In genomic region chr3:138835846-138836245, GRCh38 we compare ENCODE assay signal across 8 cellular contexts. TPM values are rescaled to one million over a fixed set of nuclear protein-coding genes. Genes with fewer than 3 reads are reported as not detected.
DNase-seq lines count a peak whose midpoint lies in the region; ATAC-seq, FAIRE-seq and TF ChIP-seq lines count a peak whose summit lies in the region.
"Not testable (repeated sequence)": the region's sequence is repeated elsewhere in the genome, so short reads cannot be mapped to it uniquely, and the experiment has no call there.

No MANE protein-coding gene starts in this region.

- not testable (repeated sequence) for FAIRE-seq in K562 (lab: Jason Lieb, UNC); pancreas (lab: Jason Lieb, UNC)

- not testable (repeated sequence) for H4K5ac ChIP-seq in mesendoderm (ENCODE audit: low read length)

- H4K8ac ChIP-seq in mesendoderm (ENCODE audit: low read depth, low read length), result not testable (repeated sequence)

- in situ Hi-C loops in K562 (cut with MboI), result not testable (repeated sequence)

- not testable (repeated sequence) for H3K9me3 ChIP-seq in HUES64 (ENCODE audit: insufficient read depth, low read depth, low read length); K562 (replicated peaks; ENCODE audit: control insufficient read depth, insufficient read depth, low read depth, low read length); esophagus squamous epithelium; pancreas; subcutaneous abdominal adipose tissue (ENCODE audit: control insufficient read depth in 5 of 5, low read length in 5 of 5)

- H2AFZ ChIP-seq in K562 (ENCODE audit: low read depth, low read length), result peak overlapping the region; percentile 3; the same call in 1 of the 2 replicates

- H3K4me1 ChIP-seq in HUES64 (ENCODE audit: insufficient read depth, low read length) (peaks cover 12% of the 10 kb centered on the region), K562 (replicated peaks in 1 of 2; ENCODE audit: control insufficient read depth in 2 of 2, insufficient read depth in 2 of 2, low read length in 2 of 2) (peaks cover 4 to 12% of the 10 kb centered on the region in 2 experiments), esophagus squamous epithelium (peaks cover 7 to 35% (median 13%) of the 10 kb centered on the region in 3 donors), pancreas (peaks cover 0 to 12% (median 0%) of the 10 kb centered on the region in 3 donors), subcutaneous abdominal adipose tissue (ENCODE audit: control insufficient read depth in 5 of 5, insufficient read depth in 5 of 5, low read length in 5 of 5) (peaks cover 0 to 22% (median 19%) of the 10 kb centered on the region in 5 donors)
- H3K4me1 ChIP-seq in mesendoderm (ENCODE audit: control insufficient read depth, low read depth, low read length), result not testable (repeated sequence)

- BruUV-seq in K562 (replicated peaks; lab: Mats Ljungman, UMichigan), result not testable (repeated sequence)

- TF ChIP-seq CTCF in C4-2B (conservative IDR thresholded peaks at IDR 0.05); K562 (IDR thresholded peaks at IDR 0.05 in 2 of 3, conservative IDR thresholded peaks at IDR 0.05 in 1 of 3; ENCODE audit: insufficient read depth in 2 of 3, low read depth in 1 of 3, low read length in 3 of 3); esophagus squamous epithelium (IDR thresholded peaks at IDR 0.05); pancreas (IDR thresholded peaks at IDR 0.05): not testable (repeated sequence)

- not testable (repeated sequence) for TF ChIP-seq POLR2A in K562 (conservative IDR thresholded peaks at IDR 0.05); esophagus squamous epithelium (IDR thresholded peaks at IDR 0.05)

- TF ChIP-seq EP300 in K562 (IDR thresholded peaks at IDR 0.05; ENCODE audit: low read length), result not testable (repeated sequence)

- H3K36me3 Mint-ChIP-seq in T-cell, result not testable (repeated sequence)

- not testable (repeated sequence) for H3K9me1 ChIP-seq in K562 (ENCODE audit: control insufficient read depth, insufficient read depth, low read length)

- CTCF ChIA-PET in T-cell (lab: Charles Lee), result interaction anchor here in 1 of 2 donors (2.2 kb wide), 1 partner anchor 80 kb away, joined by 6 read pairs; no protein-coding TSS in a partner anchor
- CTCF ChIA-PET in K562 (lab: Yijun Ruan, JAX; ENCODE audit: low intra/inter-chr PET ratio), result interaction anchor here (2.8 kb wide), 1 partner anchor 79 kb away, joined by 10 read pairs; no protein-coding TSS in a partner anchor

- peak overlapping the region; percentile 96 for H3K27ac ChIP-seq in C4-2B
- H3K27ac ChIP-seq in HUES64 (ENCODE audit: low read depth, low read length), result 0 out of 2 replicates have a peak overlapping the region, but pooled peaks have one; percentile 8
- peak overlapping the region; percentile 91; the same call in 2 of the 3 replicates for H3K27ac ChIP-seq in K562 (ENCODE audit: extremely low read depth, low read depth, low read length)
- H3K27ac ChIP-seq in esophagus squamous epithelium, result peak overlapping the region in 3 of 4 donors; percentile 92 to 97 (median 96)
- H3K27ac ChIP-seq in mesendoderm (ENCODE audit: low read depth, low read length), result not testable (repeated sequence)
- peak overlapping the region in 3 of 4 donors; percentile 75 to 96 (median 95) for H3K27ac ChIP-seq in pancreas
- H3K27ac ChIP-seq in subcutaneous abdominal adipose tissue (ENCODE audit: low read depth, low read length), result peak overlapping the region; percentile 96

- H3K27me3 ChIP-seq in HUES64 (ENCODE audit: insufficient read depth, low read length); K562 (ENCODE audit: control insufficient read depth in 2 of 2, insufficient read depth in 2 of 2, low read length in 2 of 2); esophagus squamous epithelium; mesendoderm (ENCODE audit: insufficient read depth, low read length, poor library complexity); pancreas; subcutaneous abdominal adipose tissue (ENCODE audit: control insufficient read depth in 5 of 5, insufficient read depth in 4 of 5, low read length in 5 of 5): not testable (repeated sequence)

- not testable (repeated sequence) for H3K9me3 Mint-ChIP-seq in T-cell

- H3K4ac ChIP-seq in mesendoderm (ENCODE audit: low read depth, low read length), result peak overlapping the region; percentile 62

- H2BK15ac ChIP-seq in mesendoderm (replicated peaks; ENCODE audit: low read depth), result not testable (repeated sequence)

- H3K9ac ChIP-seq in HUES64 (ENCODE audit: low read depth, low read length); mesendoderm (ENCODE audit: low read length); subcutaneous abdominal adipose tissue (ENCODE audit: low read length in 5 of 5): not testable (repeated sequence)
- peak overlapping the region; percentile 29 to 92; a peak in 3 of 4 replicates for H3K9ac ChIP-seq in K562 (ENCODE audit: insufficient read depth in 1 of 2, low read depth in 2 of 2, low read length in 2 of 2)

- not testable (repeated sequence) for H2BK5ac ChIP-seq in mesendoderm (ENCODE audit: low read length)

- ATAC-seq in T-cell (replicated peaks in 1 of 4); K562; pancreas: not testable (repeated sequence)

- H3K18ac ChIP-seq in mesendoderm (ENCODE audit: low read length), result not testable (repeated sequence)

- not testable (repeated sequence) for H3K27me3 Mint-ChIP-seq in T-cell

- H3K79me2 ChIP-seq in K562 (ENCODE audit: control insufficient read depth, insufficient read depth, low read length) (peaks cover 54% of the 10 kb centered on the region), mesendoderm (ENCODE audit: control insufficient read depth, insufficient read depth, low read length) (peaks cover 29% of the 10 kb centered on the region)

- not testable (repeated sequence) for H3K79me1 ChIP-seq in mesendoderm (ENCODE audit: low read length)

- H3K4me3 Mint-ChIP-seq in T-cell, result peak overlapping the region in 2 of 3 donors; percentile 45 to 97

- not testable (repeated sequence) for H3K23ac ChIP-seq in mesendoderm (ENCODE audit: low read length)

- not testable (repeated sequence) for H3K4me2 ChIP-seq in K562 (ENCODE audit: insufficient read depth, low read length); mesendoderm (ENCODE audit: low read length)

- intact Hi-C loops in K562 (cut with micrococcal nuclease) (loop anchor here (2.0 to 10.0 kb wide), 3 partner anchors 27 to 241 kb away; partner anchors contain the start of gene CEP70), esophagus squamous epithelium (cut with DNase I) (loop anchor here (10.0 kb wide), 1 partner anchor 79 kb away; no protein-coding TSS in a partner anchor)
- intact Hi-C loops in pancreas (cut with DNase I), result not testable (repeated sequence)

- not testable (repeated sequence) for H4K20me1 ChIP-seq in K562 (replicated peaks; ENCODE audit: control insufficient read depth, insufficient read depth, low read length)

- TF ChIP-seq RAD21 in K562 (CRISPR knock-in tag; conservative IDR thresholded peaks at IDR 0.05 in 1 of 2, IDR thresholded peaks at IDR 0.05 in 1 of 2), result not testable (repeated sequence)

- WGBS in HUES64, result 94% methylated on average over 19 of the region's 19 CpGs
- WGBS in K562 (ENCODE audit: insufficient coverage, low coverage, missing lambda C conversion rate), result 77% methylated on average over 19 of the region's 19 CpGs
- WGBS in esophagus squamous epithelium, 2 donors, result 90 to 93% methylated on average over 13 to 19 of the region's 19 CpGs
- WGBS in mesendoderm (ENCODE audit: extremely low coverage, insufficient coverage, low lambda C conversion rate), result no CpG with 5 or more reads among the region's 19 CpGs
- WGBS in pancreas, 2 donors, result 92 to 95% methylated on average over 19 of the region's 19 CpGs

- H3K4me3 ChIP-seq in HUES64 (ENCODE audit: low read length); K562; esophagus squamous epithelium; mesendoderm (ENCODE audit: low read length); subcutaneous abdominal adipose tissue (ENCODE audit: low read depth in 1 of 5, low read length in 5 of 5): not testable (repeated sequence)
- H3K4me3 ChIP-seq in pancreas, result peak overlapping the region in 1 of 4 donors; percentile 98

- not testable (repeated sequence) for H2AK5ac ChIP-seq in mesendoderm (ENCODE audit: low read length)

- H3K36me3 ChIP-seq in HUES64 (ENCODE audit: insufficient read depth, low read length); esophagus squamous epithelium; mesendoderm (ENCODE audit: control insufficient read depth, insufficient read depth, low read length); pancreas; subcutaneous abdominal adipose tissue (ENCODE audit: control insufficient read depth in 5 of 5, insufficient read depth in 5 of 5, low read length in 5 of 5): not testable (repeated sequence)
- H3K36me3 ChIP-seq in K562 (ENCODE audit: control insufficient read depth, insufficient read depth, low read length), result peaks cover 11% of the 10 kb centered on the region; the same call in 2 of the 3 replicates

- H3K56ac ChIP-seq in mesendoderm (ENCODE audit: low read length), result peak overlapping the region; percentile 70

- DNase-seq in T-cell; K562 (ENCODE audit: extremely low read depth in 1 of 4, low spot score in 3 of 4); esophagus squamous epithelium (lab: John Stamatoyannopoulos, UW); mesendoderm; pancreas: not testable (repeated sequence)

- H2BK120ac ChIP-seq in mesendoderm (ENCODE audit: low read depth, low read length), result not testable (repeated sequence)

- not testable (repeated sequence) for H3K27ac Mint-ChIP-seq in T-cell

- POLR2A ChIA-PET in T-cell (lab: Charles Lee), result interaction anchor here in 1 of 2 donors (0.6 kb wide), 1 partner anchor 77 kb away, joined by 3 read pairs; no protein-coding TSS in a partner anchor
- POLR2A ChIA-PET in K562 (lab: Yijun Ruan, JAX), result interaction anchor here (0.6 to 1.7 kb wide), 3 partner anchors 9 to 80 kb away, joined by 4 to 5 read pairs (median 4); no protein-coding TSS in a partner anchor

- peaks cover 23 to 28% (median 27%) of the 10 kb centered on the region in 3 donors for H3K4me1 Mint-ChIP-seq in T-cell

RNA-seq across cellular contexts. Expression of gene PIK3CB, which starts 1.1 kb away (rescaled TPM):
- polyA plus RNA-seq in HUES64 (2013, experiment 1 of 2), result 18.1 TPM
- polyA plus RNA-seq in HUES64 (2013, experiment 2 of 2), result 24.6 TPM
- total RNA-seq in T-cell (10 to 100 TPM; 25.2 to 34.4 (median 30.9) TPM), K562 (2014; rRNA removed) (26.2 and 30.0 TPM in 2 replicates), K562 (2014; rRNA removed; fragmentation: Illumina TruSeq; extraction: Trizol) (28.3 and 35.0 TPM in 2 replicates), K562 (2015; rRNA removed; fragmentation: Illumina TruSeq; extraction: Trizol) (21.6 and 23.0 TPM in 2 replicates), K562 (2021) (53.8 and 62.6 TPM in 2 replicates), esophagus squamous epithelium (10 to 100 TPM; 14.7 to 36.2 (median 28.5) TPM), pancreas (10 to 100 TPM; 23.0 to 36.4 (median 25.4) TPM)
- 133 and 323 TPM in 2 replicates for total RNA-seq in K562 (2011; cell fraction: chromatin; rRNA removed; ENCODE audit: low replicate concordance)
- 60.7 and 75.4 TPM in 2 replicates for total RNA-seq in K562 (2011; cell fraction: nucleolus; rRNA removed)
- 109 and 149 TPM in 2 replicates for total RNA-seq in K562 (2011; cell fraction: nucleoplasm; rRNA removed)
- polyA plus RNA-seq in K562 (2011; rRNA removed) (41.4 and 45.4 TPM in 2 replicates), K562 (2014; fragmentation: Illumina TruSeq; extraction: Trizol) (58.8 and 59.8 TPM in 2 replicates), K562 (2014; fragmentation: Nextera tagmentation; extraction: Ambion mirVana) (10 to 100 TPM; 15.3 to 19.6 TPM), K562 (2014; rRNA removed) (36.9 and 40.4 TPM in 2 replicates), pancreas (1 to 10 TPM; 8.2 to 9.7 TPM)
- 12.6 and 23.0 TPM in 2 replicates for polyA plus RNA-seq in K562 (2011; cell fraction: cytosol; rRNA removed)
- polyA plus RNA-seq in K562 (2011; cell fraction: nucleus; rRNA removed), result 28.6 and 42.3 TPM in 2 replicates
- 43.0 and 49.7 TPM in 2 replicates for polyA plus RNA-seq in K562 (2012)
- 53.4 and 83.7 TPM in 2 replicates for polyA minus RNA-seq in K562 (2011; rRNA and poly(A)+ RNA removed)
- 41.5 and 44.1 TPM in 2 replicates for polyA minus RNA-seq in K562 (2011; cell fraction: cytosol; rRNA and poly(A)+ RNA removed)
- 44.6 and 69.1 TPM in 2 replicates for polyA minus RNA-seq in K562 (2011; cell fraction: nucleus; rRNA and poly(A)+ RNA removed)
- polyA plus RNA-seq in mesendoderm (2013, experiment 1 of 2), result 38.5 TPM
- polyA plus RNA-seq in mesendoderm (2013, experiment 2 of 2), result 37.2 TPM
